ENCODE assay signal across 11 cellular contexts in the genomic region with DNA sequence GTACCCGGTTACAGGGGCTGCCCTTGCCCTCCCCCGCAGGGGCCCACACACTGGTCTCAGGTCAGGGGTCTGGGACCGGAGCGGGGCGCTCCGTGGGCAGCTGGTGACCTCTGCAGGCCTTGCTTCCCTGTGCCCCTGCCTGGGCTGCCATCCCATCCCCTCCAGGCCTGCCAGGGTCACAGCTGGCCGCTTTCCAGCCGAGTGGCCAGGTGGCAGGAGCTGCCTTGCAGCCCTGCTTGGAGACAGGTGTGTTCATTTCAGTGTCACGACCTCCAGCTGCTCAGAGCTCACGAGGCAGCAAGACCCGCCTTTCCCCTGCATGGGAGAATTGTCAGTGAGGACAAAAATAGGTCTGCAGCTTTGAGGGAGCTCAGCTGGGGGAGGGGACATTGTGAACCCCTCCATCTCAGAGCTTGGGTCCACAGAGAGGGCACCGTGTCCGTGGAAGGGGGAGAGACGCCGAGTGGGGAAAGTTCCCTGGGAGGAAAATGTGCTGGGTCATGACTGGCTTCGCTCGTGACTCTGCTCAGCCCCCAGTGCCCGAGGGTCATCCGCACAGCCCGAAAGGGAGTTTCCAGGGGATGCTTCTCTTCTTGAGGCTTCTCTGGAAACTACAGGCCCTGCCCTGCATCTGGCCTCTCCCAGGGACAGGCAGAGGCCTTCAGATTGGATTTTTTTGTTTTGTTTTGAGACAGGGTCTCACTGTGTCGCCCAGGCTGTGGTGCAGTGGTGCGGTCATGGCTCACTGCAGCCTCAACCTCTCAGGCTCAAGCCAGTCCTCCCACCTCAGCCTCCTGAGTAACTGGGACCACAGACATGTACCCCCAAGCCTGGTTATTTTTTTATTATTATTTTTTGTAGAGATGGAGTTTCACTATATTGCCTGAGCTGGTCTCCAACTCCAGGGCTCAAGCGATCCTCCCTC. TPM values are rescaled to one million over a fixed set of nuclear protein-coding genes. Genes with fewer than 3 reads are reported as not detected.
A peak's percentile ranks its signal among the peaks of the same experiment; 100 is the strongest.
DNase-seq lines count a peak whose midpoint lies in the region; ATAC-seq and TF ChIP-seq lines count a peak whose summit lies in the region.
"Had no signal": no experiment of that assay in that cellular context is flagged by ENCODE, and none has a peak within 500 bp of the region (broad histone marks: within the 10 kb centered on the region; RNA-seq: fewer than 3 reads in every experiment).

No MANE protein-coding gene starts in this region.

- H3K4me1 ChIP-seq in endocrine pancreas (ENCODE audit: control insufficient read depth, insufficient read depth, low read length) (no peaks in the 10 kb centered on the region), spleen (peaks cover 35 to 96% (median 72%) of the 10 kb centered on the region in 6 donors)

- ATAC-seq in HG03460 (IDR thresholded peaks at IDR 0.05; ENCODE audit: unreplicated experiment) (no peak), GM21367 (IDR thresholded peaks at IDR 0.05; ENCODE audit: unreplicated experiment) (no peak)

- WGBS in spleen, 5 donors: 49 to 58% (median 52%) methylated on average over 17 to 23 of the region's 23 CpGs

- H3K9me3 ChIP-seq in endocrine pancreas (ENCODE audit: control insufficient read depth, low read length) (no peaks in the 10 kb centered on the region), spleen (no peaks in the 10 kb centered on the region)

- DNase-seq in DMS 273 (lab: John Stamatoyannopoulos, UW; ENCODE audit: unreplicated experiment): peak; percentile 49
- DNase-seq in DMS 273 treated with DMSO at 0.1 percent for 48 hours (lab: John Stamatoyannopoulos, UW): no peak
- peak; percentile 58 for DNase-seq in NCI-H1105 (lab: John Stamatoyannopoulos, UW)
- DNase-seq in spleen: no peak
- DNase-seq in activated CD4-positive, alpha-beta T cell treated with anti-CD3 and anti-CD28 coated beads, Interleukin-2, amount 50 U/mL, for 4 hours: no peak
- DNase-seq: activated T-cell treated with anti-CD3 and anti-CD28 coated beads for 4 hours, NCI-H524 treated with DMSO at 0.1 percent for 48 hours had no signal

- no peak for TF ChIP-seq CTCF in spleen (IDR thresholded peaks at IDR 0.05 in 8 of 11, conservative IDR thresholded peaks at IDR 0.05 in 3 of 11)

- H3K27me3 ChIP-seq in endocrine pancreas (ENCODE audit: control insufficient read depth, insufficient read depth, low read length) (no peaks in the 10 kb centered on the region), spleen (replicated peaks in 1 of 7) (no peaks in the 10 kb centered on the region)

- H3K4me3 ChIP-seq in endocrine pancreas (ENCODE audit: control insufficient read depth, insufficient read depth, low read length) (no peak overlapping the region), spleen (no peak overlapping the region)

- no peak for TF ChIP-seq POLR2A in spleen (IDR thresholded peaks at IDR 0.05)

- intact Hi-C loops in spleen (cut with DNase I; ENCODE audit: low total_unique reads): no loop called here

- peak overlapping the region in 7 of 8 donors; percentile 6 to 58 (median 51) for H3K27ac ChIP-seq in spleen
- H3K27ac ChIP-seq: 22Rv1 had no signal

- peak overlapping the region; percentile 14 for H3K9ac ChIP-seq in endocrine pancreas (ENCODE audit: control insufficient read depth, insufficient read depth, low read length)

- no peaks in the 10 kb centered on the region for H3K36me3 ChIP-seq in endocrine pancreas (ENCODE audit: control insufficient read depth, insufficient read depth, low read length)
- peaks cover 0 to 8% (median 0%) of the 10 kb centered on the region in 6 donors for H3K36me3 ChIP-seq in spleen

RNA-seq across cellular contexts. Expression of gene GSE1, which starts 10.0 kb away (rescaled TPM):
- 100 to 1,000 TPM in 1 of 7 donors, 10 to 100 TPM in 6; 79.8 to 121 (median 91.4) TPM for total RNA-seq in spleen
- polyA plus RNA-seq in spleen: 10 to 100 TPM in 1 of 3 donors, 1 to 10 TPM in 2; 7.4 to 23.2 (median 9.2) TPM

Comparison
In these comparisons a context has a peak if more than half of its experiments do, and no peak if none do; other contexts are left out.
1. DNase-seq: peak in DMS 273 (single experiment) and NCI-H1105 (single experiment); none in DMS 273 treated with DMSO at 0.1 percent for 48 hours (single experiment), spleen (single experiment) and activated CD4-positive, alpha-beta T cell treated with anti-CD3 and anti-CD28 coated beads, Interleukin-2, amount 50 U/mL, for 4 hours (0 of 2).